In the genomic region with DNA sequence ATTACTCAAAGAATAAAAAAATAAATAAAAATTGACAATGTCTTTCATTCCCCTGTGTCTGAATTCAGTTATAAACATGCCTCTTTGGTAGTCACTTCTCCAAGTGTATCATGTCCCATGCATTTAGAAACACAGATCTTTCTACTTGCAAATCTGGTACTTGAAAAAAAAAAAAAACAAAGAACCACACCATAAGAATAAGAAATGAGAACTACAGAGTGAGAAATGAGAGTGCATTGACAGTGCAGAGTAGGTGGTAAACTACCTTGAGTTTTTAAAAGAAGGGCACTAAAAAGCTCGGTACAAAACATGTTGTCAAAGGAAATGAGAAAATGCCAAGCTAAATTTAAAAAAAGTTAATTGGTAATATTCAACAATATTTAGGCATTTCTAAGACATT, we compare ENCODE assay signal across 27 cellular contexts.
"Had no signal": no experiment of that assay in that cellular context is flagged by ENCODE, and none has a peak within 500 bp of the region (broad histone marks: within the 10 kb centered on the region; RNA-seq: fewer than 3 reads in every experiment).

No MANE protein-coding gene starts in this region.

- H3K36me3 ChIP-seq: esophagus squamous epithelium, pancreas, right lobe of liver, transverse colon, upper lobe of right lung, vagina had no signal

- H3K36me3 Mint-ChIP-seq: immature natural killer cell; memory B cell; natural killer cell; stimulated activated naive B cell treated with anti-CD40 and anti-IgM and Interleukin-4, amounts not matched to agents 10 μg/mL and 1 μg/mL and 100 μg/mL, for 72 hours had no signal

- ATAC-seq: effector memory CD8-positive, alpha-beta T cell; left colon; natural killer cell; pancreas; right lobe of liver; stimulated activated naive B cell treated with anti-CD40 and anti-IgM and Interleukin-4, amounts not matched to agents 10 μg/mL and 1 μg/mL and 100 μg/mL, for 72 hours; upper lobe of right lung had no signal

- DNase-seq: dermis blood vessel endothelial cell; effector memory CD8-positive, alpha-beta T cell; erythroblast; esophagus squamous epithelium; foreskin melanocyte; glutamatergic neuron; hypothalamus; immature natural killer cell; islet precursor cell; kidney glomerular epithelial cell; left colon; natural killer cell; occipital lobe; pancreas; retina; right lobe of liver; small intestine; stimulated activated CD4-positive, alpha-beta T cell treated with anti-CD3 and anti-CD28 coated beads, Interleukin-15, amount 100 ng/mL, for 24 hours; stimulated activated CD4-positive, alpha-beta T cell treated with anti-CD3 and anti-CD28 coated beads, Interleukin-2, amount 100 ng/mL, for 48 hours; stimulated activated naive B cell treated with anti-CD40 and anti-IgM and Interleukin-4, amounts not matched to agents 10 μg/mL and 1 μg/mL and 100 μg/mL, for 72 hours; transverse colon; upper lobe of right lung had no signal

- H3K4me1 Mint-ChIP-seq: immature natural killer cell; memory B cell; natural killer cell; stimulated activated naive B cell treated with anti-CD40 and anti-IgM and Interleukin-4, amounts not matched to agents 10 μg/mL and 1 μg/mL and 100 μg/mL, for 72 hours had no signal

- H3K27ac Mint-ChIP-seq: effector memory CD8-positive, alpha-beta T cell; immature natural killer cell; memory B cell; natural killer cell; stimulated activated naive B cell treated with anti-CD40 and anti-IgM and Interleukin-4, amounts not matched to agents 10 μg/mL and 1 μg/mL and 100 μg/mL, for 72 hours; stimulated activated naive CD8-positive, alpha-beta T cell treated with anti-CD3 and anti-CD28 coated beads, Interleukin-15, Interleukin-2, amounts not matched to agents 100 ng/mL and 50 ng/mL, for 24 hours had no signal

- H3K4me3 Mint-ChIP-seq: effector memory CD8-positive, alpha-beta T cell; immature natural killer cell; memory B cell; natural killer cell; stimulated activated naive B cell treated with anti-CD40 and anti-IgM and Interleukin-4, amounts not matched to agents 10 μg/mL and 1 μg/mL and 100 μg/mL, for 72 hours; stimulated activated naive CD8-positive, alpha-beta T cell treated with anti-CD3 and anti-CD28 coated beads, Interleukin-15, Interleukin-2, amounts not matched to agents 100 ng/mL and 50 ng/mL, for 24 hours had no signal

- H3K9me3 Mint-ChIP-seq: effector memory CD8-positive, alpha-beta T cell; memory B cell; natural killer cell; stimulated activated naive CD8-positive, alpha-beta T cell treated with anti-CD3 and anti-CD28 coated beads, Interleukin-15, Interleukin-2, amounts not matched to agents 100 ng/mL and 50 ng/mL, for 24 hours had no signal

- H3K27ac ChIP-seq: coronary artery, esophagus squamous epithelium, pancreas, right lobe of liver, transverse colon, upper lobe of right lung, vagina had no signal

- H3K4me1 ChIP-seq: esophagus squamous epithelium, pancreas, right lobe of liver, transverse colon, upper lobe of right lung, vagina had no signal

- H3K27me3 ChIP-seq: esophagus squamous epithelium, pancreas, transverse colon, upper lobe of right lung, vagina had no signal

- H3K27me3 Mint-ChIP-seq: memory B cell had no signal

- H3K4me3 ChIP-seq: coronary artery, esophagus squamous epithelium, lung, pancreas, right lobe of liver, transverse colon, upper lobe of right lung, vagina had no signal

- H3K9me3 ChIP-seq: esophagus squamous epithelium, pancreas, right lobe of liver, transverse colon, upper lobe of right lung, vagina had no signal
